Comparison of ENCODE assay signal across 8 cellular contexts in genomic region chr5:27406020-27406419, GRCh38.
"Had no signal": no experiment of that assay in that cellular context is flagged by ENCODE, and none has a peak within 500 bp of the region (broad histone marks: within the 10 kb centered on the region; RNA-seq: fewer than 3 reads in every experiment).

No MANE protein-coding gene starts in this region.

- H3K27ac ChIP-seq: HL-60, KMS-11 had no signal

- H3K9ac ChIP-seq: KMS-11 had no signal

- DNase-seq: IMR-90, KBM-7, KG1 had no signal

- FAIRE-seq: HepG2, HTR-8/SVneo, K562 had no signal

- H3K4me3 ChIP-seq: K562 had no signal

- H3K4me2 ChIP-seq: KMS-11 had no signal

- ATAC-seq: HepG2, K562 had no signal
